ENCODE assay signal across 18 cellular contexts in the genomic region with DNA sequence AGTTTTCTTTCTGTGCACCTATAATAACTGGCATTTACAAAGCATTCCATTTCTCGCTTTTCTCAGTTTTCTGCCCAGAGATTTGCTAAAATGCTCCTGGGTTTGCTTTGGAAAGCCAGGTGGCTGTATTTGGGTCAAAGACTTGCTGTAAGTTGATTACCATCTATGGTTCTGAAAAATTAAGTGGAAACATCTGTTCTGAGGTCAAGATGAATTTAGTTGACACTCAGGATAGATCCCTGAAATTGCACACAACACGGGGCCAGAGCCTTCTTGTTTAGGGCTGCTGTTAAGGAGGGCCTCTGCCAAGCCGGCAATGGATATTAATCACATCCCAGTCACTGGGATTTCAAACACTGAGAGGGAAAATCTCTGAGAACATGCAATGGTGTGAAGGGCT.
DNase-seq lines count a peak whose midpoint lies in the region; ATAC-seq and TF ChIP-seq lines count a peak whose summit lies in the region.
"Had no signal": no experiment of that assay in that cellular context is flagged by ENCODE, and none has a peak within 500 bp of the region (broad histone marks: within the 10 kb centered on the region; RNA-seq: fewer than 3 reads in every experiment).

No MANE protein-coding gene starts in this region.

- intact Hi-C loops in left ventricle myocardium superior (cut with micrococcal nuclease) (no loop called here), left cardiac atrium (cut with DNase I) (no loop called here)

- no peak overlapping the region for H3K27ac Mint-ChIP-seq in activated naive CD4-positive, alpha-beta T cell treated with anti-CD3 and anti-CD28 coated beads, Interleukin-2, amount 50 U/mL, for 72 hours
- H3K27ac Mint-ChIP-seq: CD4-positive, alpha-beta T cell had no signal

- H2BK5ac ChIP-seq in trophoblast cell (ENCODE audit: low read depth, low read length, poor library complexity) = no peak overlapping the region

- H4K91ac ChIP-seq in trophoblast cell (ENCODE audit: low read depth, low read length) = no peak overlapping the region

- H3K9me3 Mint-ChIP-seq in activated naive CD4-positive, alpha-beta T cell treated with anti-CD3 and anti-CD28 coated beads, Interleukin-2, amount 50 U/mL, for 72 hours = peaks cover 0 to 7% of the 10 kb centered on the region in 2 donors
- H3K9me3 Mint-ChIP-seq: CD4-positive, alpha-beta T cell had no signal

- H3K4ac ChIP-seq in trophoblast cell (ENCODE audit: low read depth, low read length) = no peak overlapping the region

- no peaks in the 10 kb centered on the region for H3K79me1 ChIP-seq in trophoblast cell (ENCODE audit: low read length)

- ATAC-seq in left ventricle myocardium superior = peak; percentile 44
- no peak for ATAC-seq in left cardiac atrium
- peak; percentile 43 for ATAC-seq in gastroesophageal sphincter
- ATAC-seq in activated naive CD4-positive, alpha-beta T cell treated with anti-CD3 and anti-CD28 coated beads, Interleukin-2, amount 50 U/mL, for 72 hours = no peak
- no peak for ATAC-seq in GM19324 (IDR thresholded peaks at IDR 0.05; ENCODE audit: low FRiP score, unreplicated experiment)
- ATAC-seq: GM12878 had no signal

- no peak overlapping the region for H3K4me2 ChIP-seq in trophoblast cell (ENCODE audit: low read length)

- H3K18ac ChIP-seq in trophoblast cell (ENCODE audit: low read length) = no peak overlapping the region

- no peak overlapping the region for H3K9ac ChIP-seq in trophoblast cell (ENCODE audit: low read length)

- no peaks in the 10 kb centered on the region for H3K27me3 ChIP-seq in gastroesophageal sphincter
- no peaks in the 10 kb centered on the region for H3K27me3 ChIP-seq in trophoblast cell (ENCODE audit: insufficient read depth, low read length)

- H3K36me3 ChIP-seq in gastroesophageal sphincter (no peaks in the 10 kb centered on the region), trophoblast cell (ENCODE audit: control insufficient read depth in 1 of 2, insufficient read depth in 2 of 2, low read length in 2 of 2) (no peaks in the 10 kb centered on the region)

- no peak overlapping the region for H3K14ac ChIP-seq in trophoblast cell (ENCODE audit: low read length)

- no peak for TF ChIP-seq CTCF in gastroesophageal sphincter (IDR thresholded peaks at IDR 0.05)

- no peak for TF ChIP-seq EP300 in gastroesophageal sphincter (IDR thresholded peaks at IDR 0.05)

- H4K12ac ChIP-seq in trophoblast cell (ENCODE audit: low read depth, low read length) = no peak overlapping the region

- H3K4me1 ChIP-seq in gastroesophageal sphincter = peaks cover 0 to 18% (median 0%) of the 10 kb centered on the region in 3 donors
- H3K4me1 ChIP-seq in trophoblast cell (ENCODE audit: control insufficient read depth in 1 of 2, insufficient read depth in 2 of 2, low read length in 2 of 2) = no peaks in the 10 kb centered on the region

- no peak overlapping the region for H2BK120ac ChIP-seq in trophoblast cell (ENCODE audit: insufficient read depth, low read length, poor library complexity)

- H3K36me3 Mint-ChIP-seq in activated naive CD4-positive, alpha-beta T cell treated with anti-CD3 and anti-CD28 coated beads, Interleukin-2, amount 50 U/mL, for 72 hours = no peaks in the 10 kb centered on the region

- TF ChIP-seq POLR2A in gastroesophageal sphincter (IDR thresholded peaks at IDR 0.05) = no peak

- H3K27ac ChIP-seq in gastroesophageal sphincter (no peak overlapping the region), trophoblast cell (ENCODE audit: low read depth, low read length) (no peak overlapping the region)

- no peak overlapping the region for H2AFZ ChIP-seq in trophoblast cell (ENCODE audit: insufficient read depth, low read length, poor library complexity)

- H3K9me3 ChIP-seq in gastroesophageal sphincter (no peaks in the 10 kb centered on the region), trophoblast cell (ENCODE audit: insufficient read depth, low read depth, low read length) (no peaks in the 10 kb centered on the region)

- H3K23ac ChIP-seq in trophoblast cell (ENCODE audit: low read length) = no peak overlapping the region

- H4K8ac ChIP-seq in trophoblast cell (ENCODE audit: low read depth, low read length) = no peak overlapping the region

- H3K79me2 ChIP-seq in trophoblast cell (ENCODE audit: control insufficient read depth, insufficient read depth, low read length, poor library complexity) = no peaks in the 10 kb centered on the region

- no peak for DNase-seq in left ventricle myocardium superior
- no peak for DNase-seq in left cardiac atrium
- peak; percentile 1 for DNase-seq in cerebellar cortex (ENCODE audit: low spot score)
- DNase-seq in DMS114 treated with DMSO at 0.1 percent for 48 hours (lab: John Stamatoyannopoulos, UW; ENCODE audit: unreplicated experiment) = no peak
- no peak for DNase-seq in activated naive CD4-positive, alpha-beta T cell treated with anti-CD3 and anti-CD28 coated beads, Interleukin-2, amount 50 U/mL, for 72 hours (ENCODE audit: low spot score in 2 of 2)
- no peak for DNase-seq in trophoblast cell
- DNase-seq: 8988T; CD4-positive, alpha-beta T cell; EL; KG1; NCI-H1694 treated with DMSO at 0.1 percent for 48 hours; NCI-H510A; NCI-H748 treated with DMSO at 0.1 percent for 48 hours; OCI-M1; SHP77 had no signal

- no peak overlapping the region for H3K4me3 ChIP-seq in gastroesophageal sphincter
- H3K4me3 ChIP-seq in trophoblast cell (ENCODE audit: low read depth, low read length) = no peak overlapping the region
- H3K4me3 ChIP-seq: GM12878 had no signal

- no peak overlapping the region for H2BK12ac ChIP-seq in trophoblast cell (ENCODE audit: low read length)

- WGBS in gastroesophageal sphincter (ENCODE audit: low coverage in 1 of 2), 2 donors = 30 to 67% methylated on average over 1 to 3 of the region's 3 CpGs
- no CpG with 5 or more reads among the region's 3 CpGs for WGBS in trophoblast cell (ENCODE audit: extremely low coverage, insufficient coverage, insufficient read length)

- no peak overlapping the region for H2AK5ac ChIP-seq in trophoblast cell (ENCODE audit: low read length)

Comparison
In these comparisons a context has a peak if more than half of its experiments do, and no peak if none do; other contexts are left out.
1. ATAC-seq: peak in left ventricle myocardium superior (single experiment) and gastroesophageal sphincter (single experiment); none in left cardiac atrium (0 of 2), activated naive CD4-positive, alpha-beta T cell treated with anti-CD3 and anti-CD28 coated beads, Interleukin-2, amount 50 U/mL, for 72 hours (0 of 2) and GM19324 (single experiment).